1 cellular context compared by ENCODE assay signal in genomic region chr18:650428-650858, GRCh38.
A peak's percentile ranks its signal among the peaks of the same experiment; 100 is the strongest.
TF ChIP-seq lines count a peak whose summit lies in the region.

No MANE protein-coding gene starts in this region.

TF ChIP-seq in K562, 482 proteins besides CTCF, POLR2A, EP300 and RAD21 (continued from another document and continues in another):
- TF ChIP-seq ZBTB5 (IDR thresholded peaks at IDR 0.05) (no peak), IFI16 (CRISPR knock-in tag; IDR thresholded peaks at IDR 0.05) (no peak), STAG1 (CRISPR knock-in tag; IDR thresholded peaks at IDR 0.05; ENCODE audit: borderline replicate concordance) (no peak), SMARCC2 (IDR thresholded peaks at IDR 0.05; ENCODE audit: low read depth) (peak; percentile 46; the same call in 1 of the 2 replicates), CREB3L1 (IDR thresholded peaks at IDR 0.05; ENCODE audit: borderline replicate concordance, low read depth) (no peak), RNF2 (IDR thresholded peaks at IDR 0.05) (peak; percentile 74; the same call in 1 of the 2 replicates), ZEB2 (IDR thresholded peaks at IDR 0.05) (peak; percentile 63; the same call in 1 of the 2 replicates), STAT5B (CRISPR knock-in tag; IDR thresholded peaks at IDR 0.05) (no peak), ZNF75A (CRISPR knock-in tag; IDR thresholded peaks at IDR 0.05) (no peak), SIX5 (IDR thresholded peaks at IDR 0.05; ENCODE audit: borderline replicate concordance in 1 of 2, insufficient read depth in 1 of 2, low read depth in 1 of 2, low read length in 2 of 2) (no peak), NEUROD1 (IDR thresholded peaks at IDR 0.05; ENCODE audit: borderline replicate concordance, low read depth, low read length, partially characterized antibody) (no peak), HDAC6 (IDR thresholded peaks at IDR 0.05; ENCODE audit: low read depth, low read length) (no peak), NFIC (IDR thresholded peaks at IDR 0.05) (no peak), ZNF717 (CRISPR knock-in tag; IDR thresholded peaks at IDR 0.05) (no peak), ZNF280A (IDR thresholded peaks at IDR 0.05; ENCODE audit: low read depth, partially characterized antibody) (no peak), POLR2AphosphoS5 (IDR thresholded peaks at IDR 0.05; ENCODE audit: control insufficient read depth, insufficient read depth, low read depth, low read length) (no peak), SMAD1 (IDR thresholded peaks at IDR 0.05; ENCODE audit: low read depth, low read length, partially characterized antibody) (no peak), SLC30A9 (CRISPR knock-in tag; IDR thresholded peaks at IDR 0.05) (no peak), ELK1 (CRISPR knock-in tag; IDR thresholded peaks at IDR 0.05) (no peak), ATF6 (CRISPR knock-in tag; IDR thresholded peaks at IDR 0.05) (no peak), RBM34 (IDR thresholded peaks at IDR 0.05; ENCODE audit: borderline replicate concordance, insufficient read depth, low read length) (no peak), YY1 (IDR thresholded peaks at IDR 0.05; ENCODE audit: borderline replicate concordance in 1 of 3, control insufficient read depth in 1 of 3, extremely low read depth in 1 of 3, insufficient read depth in 3 of 3, insufficient read length in 1 of 3, insufficient replicate concordance in 2 of 3, low read depth in 1 of 3, low read length in 2 of 3) (peak in 1 of 3 experiments; percentile 53), RNF219 (CRISPR knock-in tag; IDR thresholded peaks at IDR 0.05) (no peak), THRA (IDR thresholded peaks at IDR 0.05) (no peak), MGA (IDR thresholded peaks at IDR 0.05) (no peak), ARID2 (IDR thresholded peaks at IDR 0.05) (peak; percentile 63; the same call in 1 of the 2 replicates), ZFP91 (CRISPR knock-in tag; IDR thresholded peaks at IDR 0.05) (no peak), PRPF4 (IDR thresholded peaks at IDR 0.05; ENCODE audit: insufficient read depth, low read depth, low read length, poor library complexity, severe bottlenecking) (no peak)
